ENCODE assay signal across 12 cellular contexts in the genomic region with DNA sequence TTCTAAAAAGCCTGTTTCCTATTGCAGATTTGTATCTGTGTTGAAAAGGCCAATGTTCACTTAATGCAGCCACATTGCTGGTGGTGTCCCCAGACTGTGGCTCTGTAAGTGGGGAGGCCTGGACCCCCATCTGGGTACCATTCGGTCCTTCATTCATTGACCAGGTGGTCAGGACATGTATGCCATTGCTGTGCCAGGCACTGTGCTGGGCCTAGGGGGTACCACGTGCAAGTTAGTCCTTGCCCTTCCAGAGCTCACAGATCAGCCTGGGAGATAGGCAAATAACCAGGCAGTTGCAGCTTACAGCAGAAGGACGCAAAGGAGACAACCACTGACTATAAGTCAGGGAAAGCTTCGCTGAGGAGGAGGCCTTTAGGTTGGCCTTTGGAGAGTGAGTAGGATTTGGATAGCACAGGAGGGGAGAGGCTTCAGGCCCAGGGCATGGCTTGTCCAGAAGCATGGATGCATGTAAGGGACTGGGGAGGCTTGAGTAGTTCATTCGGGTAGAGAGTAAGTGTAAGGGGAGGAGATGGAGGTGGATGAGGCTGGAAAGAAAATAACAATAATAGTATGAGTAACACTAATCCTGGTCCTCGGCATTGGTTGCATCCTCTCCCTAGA.
"Had no signal": no experiment of that assay in that cellular context is flagged by ENCODE, and none has a peak within 500 bp of the region (broad histone marks: within the 10 kb centered on the region; RNA-seq: fewer than 3 reads in every experiment).

No MANE protein-coding gene starts in this region.

- H3K27ac Mint-ChIP-seq: activated B cell treated with CpG ODN at 0.5 μM for 24 hours; activated CD4-positive, alpha-beta T cell treated with anti-CD3 and anti-CD28 coated beads, Interleukin-2, amount 10 ng/mL, durations not matched to agents 24 days and 14 days; activated CD8-positive, alpha-beta T cell treated with anti-CD3 and anti-CD28 coated beads for 36 hours; activated naive CD8-positive, alpha-beta T cell had no signal

- H3K4me3 Mint-ChIP-seq: activated B cell treated with CpG ODN at 0.5 μM for 24 hours; activated CD4-positive, alpha-beta T cell treated with anti-CD3 and anti-CD28 coated beads, Interleukin-2, amount 10 ng/mL, durations not matched to agents 24 days and 14 days; activated CD8-positive, alpha-beta T cell treated with anti-CD3 and anti-CD28 coated beads for 36 hours; activated naive CD8-positive, alpha-beta T cell had no signal

- H3K4me1 ChIP-seq: prostate gland had no signal

- H3K9me3 Mint-ChIP-seq: activated B cell treated with CpG ODN at 0.5 μM for 24 hours; activated CD8-positive, alpha-beta T cell treated with anti-CD3 and anti-CD28 coated beads for 36 hours had no signal

- H3K9me3 ChIP-seq: prostate gland, right atrium auricular region, tibial nerve had no signal

- H3K27ac ChIP-seq: prostate gland, right atrium auricular region, tibial nerve had no signal

- H3K27me3 Mint-ChIP-seq: activated B cell treated with CpG ODN at 0.5 μM for 24 hours; activated CD8-positive, alpha-beta T cell treated with anti-CD3 and anti-CD28 coated beads for 36 hours; activated naive CD8-positive, alpha-beta T cell had no signal

- H3K27me3 ChIP-seq: right atrium auricular region, tibial nerve had no signal

- DNase-seq: activated B cell treated with CpG ODN at 0.5 μM for 24 hours; activated CD4-positive, alpha-beta T cell treated with anti-CD3 and anti-CD28 coated beads, Interleukin-2, amount 10 ng/mL, durations not matched to agents 24 days and 14 days; activated CD8-positive, alpha-beta T cell treated with anti-CD3 and anti-CD28 coated beads for 36 hours; dermis blood vessel endothelial cell; stimulated activated naive CD8-positive, alpha-beta T cell treated with anti-CD3 and anti-CD28 coated beads, Interleukin-15, Interleukin-2, amounts not matched to agents 100 U/mL and 50 U/mL, for 24 hours; substantia nigra; T-helper 2 cell had no signal

- ATAC-seq: activated CD8-positive, alpha-beta T cell treated with anti-CD3 and anti-CD28 coated beads for 36 hours; left lobe of liver; stimulated activated naive CD8-positive, alpha-beta T cell treated with anti-CD3 and anti-CD28 coated beads, Interleukin-15, Interleukin-2, amounts not matched to agents 100 U/mL and 50 U/mL, for 24 hours had no signal

- H3K36me3 ChIP-seq: prostate gland, right atrium auricular region, tibial nerve had no signal

- H3K4me3 ChIP-seq: prostate gland, right atrium auricular region, tibial nerve had no signal
